ENCODE assay signal across 13 cellular contexts in genomic region chr9:136946893-136947891, GRCh38. TPM values are rescaled to one million over a fixed set of nuclear protein-coding genes. Genes with fewer than 3 reads are reported as not detected.
A peak's percentile ranks its signal among the peaks of the same experiment; 100 is the strongest.
DNase-seq lines count a peak whose midpoint lies in the region; ATAC-seq and TF ChIP-seq lines count a peak whose summit lies in the region.
"Had no signal": no experiment of that assay in that cellular context is flagged by ENCODE, and none has a peak within 500 bp of the region (broad histone marks: within the 10 kb centered on the region; RNA-seq: fewer than 3 reads in every experiment).

No MANE protein-coding gene starts in this region.

- H3K9ac ChIP-seq in mammary epithelial cell (ENCODE audit: insufficient read depth, low read length), result no peak overlapping the region

- H3K36me3 ChIP-seq in right atrium auricular region (peaks cover 9% of the 10 kb centered on the region), sigmoid colon (peaks cover 6 to 10% (median 8%) of the 10 kb centered on the region in 4 donors), mammary epithelial cell (ENCODE audit: insufficient read depth, low read length) (no peaks in the 10 kb centered on the region)

- DNase-seq in right atrium auricular region (ENCODE audit: low spot score) (no peak), sigmoid colon (peak; percentile 68), mammary epithelial cell (no peak), NOMO-1 treated with dmso at 0.1 percent for 144 hours (lab: John Stamatoyannopoulos, UW; ENCODE audit: unreplicated experiment) (no peak), HEK293T (ENCODE audit: extremely low spot score) (no peak)
- DNase-seq: stimulated activated CD4-positive, alpha-beta T cell treated with anti-CD3 and anti-CD28 coated beads, Interleukin-12 subunit alpha, Interleukin-12 subunit beta, amount 100 ng/mL, for 4 hours; T-cell had no signal

- BruUV-seq in mammary epithelial cell (replicated peaks; lab: Mats Ljungman, UMichigan), result no TSS peak

- POLR2A ChIA-PET in HEK293T (lab: Yijun Ruan, JAX), result interaction anchor here (0.7 to 3.8 kb wide), 5 partner anchors 8 to 89 kb away, joined by 3 to 14 read pairs (median 4); partner anchors contain the start of gene PAXX

- no peak overlapping the region for H3K4me2 ChIP-seq in mammary epithelial cell (ENCODE audit: insufficient read depth, low read depth, low read length)

- H3K4me3 ChIP-seq in right atrium auricular region (no peak overlapping the region), sigmoid colon (no peak overlapping the region), mammary epithelial cell (replicated peaks in 1 of 3; ENCODE audit: insufficient read depth in 1 of 3, low read depth in 2 of 3, low read length in 3 of 3) (no peak overlapping the region)
- H3K4me3 ChIP-seq: cardiac muscle cell had no signal

- H3K79me2 ChIP-seq in mammary epithelial cell (ENCODE audit: insufficient read depth, low read length), result peaks cover 22% of the 10 kb centered on the region

- no peak for ATAC-seq in HG03439 (IDR thresholded peaks at IDR 0.05; ENCODE audit: unreplicated experiment)
- ATAC-seq: T-cell had no signal

- H2AFZ ChIP-seq in mammary epithelial cell (ENCODE audit: low read depth, low read length), result no peak overlapping the region

- CTCF ChIA-PET in mammary epithelial cell (lab: Charles Lee; ENCODE audit: low non-redundant PET), result interaction anchor here (0.7 to 1.5 kb wide), 4 partner anchors 12 to 88 kb away, joined by 3 to 19 read pairs (median 4); no protein-coding TSS in a partner anchor
- CTCF ChIA-PET in HEK293T (lab: Yijun Ruan, JAX), result interaction anchor here (1.0 to 2.5 kb wide), 13 partner anchors 8 to 190 kb away, joined by 3 to 45 read pairs (median 5); partner anchors contain the start of genes ABCA2, CLIC3 and LCN8

- no peaks in the 10 kb centered on the region for H4K20me1 ChIP-seq in mammary epithelial cell (ENCODE audit: insufficient read depth, low read length)

- dilution Hi-C loops in mammary epithelial cell (cut with HindIII; ENCODE audit: low sequenced_read_pairs), result loop anchor here (5.0 to 10.0 kb wide), 2 partner anchors 58 to 90 kb away; no protein-coding TSS in a partner anchor

- H3K9me3 ChIP-seq in right atrium auricular region (no peaks in the 10 kb centered on the region), sigmoid colon (no peaks in the 10 kb centered on the region), mammary epithelial cell (replicated peaks; ENCODE audit: insufficient read depth, low read length) (no peaks in the 10 kb centered on the region)

- TF ChIP-seq EP300 in sigmoid colon (IDR thresholded peaks at IDR 0.05), result no peak

- WGBS in sigmoid colon, 2 donors, result 47 to 77% methylated on average over 29 of the region's 29 CpGs
- 54% methylated on average over 14 of the region's 29 CpGs for WGBS in mammary epithelial cell (ENCODE audit: low coverage, missing lambda C conversion rate)

- no peak for TF ChIP-seq POLR2A in sigmoid colon (IDR thresholded peaks at IDR 0.05)

- no peaks in the 10 kb centered on the region for H3K27me3 ChIP-seq in right atrium auricular region
- H3K27me3 ChIP-seq in sigmoid colon, result no peaks in the 10 kb centered on the region
- no peaks in the 10 kb centered on the region for H3K27me3 ChIP-seq in mammary epithelial cell (ENCODE audit: insufficient read depth, low read length)
- H3K27me3 ChIP-seq: cardiac muscle cell had no signal

- in situ Hi-C loops in mammary epithelial cell (cut with MboI; ENCODE audit: low sequenced_read_pairs in 2 of 2), result no loop called here

- TF ChIP-seq CTCF in C4-2B (conservative IDR thresholded peaks at IDR 0.05) (no peak), VCaP (conservative IDR thresholded peaks at IDR 0.05) (no peak), right atrium auricular region (IDR thresholded peaks at IDR 0.05) (no peak), sigmoid colon (IDR thresholded peaks at IDR 0.05) (no peak), mammary epithelial cell (conservative IDR thresholded peaks at IDR 0.05 in 1 of 2, IDR thresholded peaks at IDR 0.05 in 1 of 2; ENCODE audit: extremely low read depth in 1 of 2, insufficient read depth in 1 of 2, low read depth in 1 of 2, low read length in 2 of 2) (no peak)

- H3K27ac ChIP-seq in C4-2B, result peak overlapping the region; percentile 3; the same call in 1 of the 2 replicates
- H3K27ac ChIP-seq in VCaP, result peak overlapping the region; percentile 97; the same call in 1 of the 2 replicates
- H3K27ac ChIP-seq in right atrium auricular region, result peak overlapping the region; percentile 85 to 98
- H3K27ac ChIP-seq in sigmoid colon, result no peak overlapping the region
- H3K27ac ChIP-seq in mammary epithelial cell (ENCODE audit: insufficient read depth, low read depth, low read length), result no peak overlapping the region
- H3K27ac ChIP-seq: HL-60 had no signal

- H3K4me1 ChIP-seq in right atrium auricular region, result peaks cover 0 to 75% of the 10 kb centered on the region in 2 donors
- H3K4me1 ChIP-seq in sigmoid colon, result peaks cover 0 to 40% (median 34%) of the 10 kb centered on the region in 4 donors
- H3K4me1 ChIP-seq in mammary epithelial cell (ENCODE audit: insufficient read depth, low read length), result peaks cover 21% of the 10 kb centered on the region

- intact Hi-C loops in sigmoid colon (cut with DNase I) (loop anchor here (5.0 kb wide), 1 partner anchor 465 kb away; the partner anchor contains the start of gene SEC16A), mammary epithelial cell (cut with micrococcal nuclease) (loop anchor here (5.0 kb wide), 2 partner anchors 50 to 155 kb away; partner anchors contain the start of genes CLIC3 and TMEM141)

TF ChIP-seq in HEK293T, 16 proteins besides CTCF, POLR2A, EP300 and RAD21:
- TF ChIP-seq HDGF (IDR thresholded peaks at IDR 0.05; ENCODE audit: borderline replicate concordance) (no peak), ARNT (IDR thresholded peaks at IDR 0.05) (no peak), CTBP1 (IDR thresholded peaks at IDR 0.05; ENCODE audit: borderline replicate concordance) (no peak), ELF4 (IDR thresholded peaks at IDR 0.05) (no peak), BHLHE40 (IDR thresholded peaks at IDR 0.05; ENCODE audit: borderline replicate concordance) (no peak), ZNF384 (IDR thresholded peaks at IDR 0.05) (no peak), NFRKB (IDR thresholded peaks at IDR 0.05) (no peak), L3MBTL2 (conservative IDR thresholded peaks at IDR 0.05) (no peak), SP1 (IDR thresholded peaks at IDR 0.05) (no peak), LEF1 (IDR thresholded peaks at IDR 0.05; ENCODE audit: borderline replicate concordance) (no peak), FOXK2 (IDR thresholded peaks at IDR 0.05) (no peak), TARDBP (IDR thresholded peaks at IDR 0.05) (no peak), FOXM1 (IDR thresholded peaks at IDR 0.05; ENCODE audit: borderline replicate concordance) (no peak), FOXA1 (IDR thresholded peaks at IDR 0.05) (no peak), SUZ12 (IDR thresholded peaks at IDR 0.05) (no peak)
- TF ChIP-seq, protein P1, sequence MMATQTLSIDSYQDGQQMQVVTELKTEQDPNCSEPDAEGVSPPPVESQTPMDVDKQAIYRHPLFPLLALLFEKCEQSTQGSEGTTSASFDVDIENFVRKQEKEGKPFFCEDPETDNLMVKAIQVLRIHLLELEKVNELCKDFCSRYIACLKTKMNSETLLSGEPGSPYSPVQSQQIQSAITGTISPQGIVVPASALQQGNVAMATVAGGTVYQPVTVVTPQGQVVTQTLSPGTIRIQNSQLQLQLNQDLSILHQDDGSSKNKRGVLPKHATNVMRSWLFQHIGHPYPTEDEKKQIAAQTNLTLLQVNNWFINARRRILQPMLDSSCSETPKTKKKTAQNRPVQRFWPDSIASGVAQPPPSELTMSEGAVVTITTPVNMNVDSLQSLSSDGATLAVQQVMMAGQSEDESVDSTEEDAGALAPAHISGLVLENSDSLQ (IDR thresholded peaks at IDR 0.05), result no peak
TF ChIP-seq in HEK293T: peak in this region for 0.

RNA-seq across cellular contexts. Expression of gene C8G, which starts 2.1 kb away (rescaled TPM):
- not detected for total RNA-seq in right atrium auricular region
- not detected for total RNA-seq in sigmoid colon
- polyA plus RNA-seq in sigmoid colon, result 10 to 100 TPM in 1 of 3 donors, 1 to 10 TPM in 2; 4.2 to 11.1 (median 5.4) TPM
- 1 to 10 TPM in 1 of 2 donors, under 1 TPM in 1; 0.50 to 2.8 TPM for total RNA-seq in mammary epithelial cell
- polyA plus RNA-seq in mammary epithelial cell, result 0.39 TPM
- not detected for polyA minus RNA-seq in mammary epithelial cell

RNA-seq across cellular contexts. Expression of gene FBXW5, which starts 2.7 kb away (rescaled TPM):
- total RNA-seq in right atrium auricular region (100 to 1,000 TPM; 203 to 233 TPM), sigmoid colon (100 to 1,000 TPM; 153 to 202 (median 171) TPM), mammary epithelial cell (100 to 1,000 TPM in 1 of 2 donors, 10 to 100 TPM in 1; 79.7 to 107 TPM)
- polyA plus RNA-seq in sigmoid colon (100 to 1,000 TPM; 147 to 182 (median 165) TPM), mammary epithelial cell (72.2 TPM)
- 54.9 TPM for polyA minus RNA-seq in mammary epithelial cell

RNA-seq across cellular contexts. Expression of gene LCN12, which starts 4.9 kb away (rescaled TPM):
- total RNA-seq in right atrium auricular region (10 to 100 TPM; 10.8 to 11.3 TPM), sigmoid colon (1 to 10 TPM in 1 of 4 donors, not detected in 3; 1.2 TPM), mammary epithelial cell (under 1 TPM in 1 of 2 donors, not detected in 1; 0.68 TPM)
- polyA plus RNA-seq in sigmoid colon (1 to 10 TPM in 1 of 3 donors, not detected in 2; 3.0 TPM), mammary epithelial cell (0.09 TPM)
- polyA minus RNA-seq in mammary epithelial cell, result not detected

RNA-seq across cellular contexts. Expression of gene PTGDS, which starts 30.1 kb away (rescaled TPM):
- 1,000 to 10,000 TPM; 1,799 to 2,426 TPM for total RNA-seq in right atrium auricular region
- 10 to 100 TPM; 11.8 to 36.6 (median 32.4) TPM for total RNA-seq in sigmoid colon
- polyA plus RNA-seq in sigmoid colon, result 100 to 1,000 TPM in 1 of 3 donors, 10 to 100 TPM in 1, 1 to 10 TPM in 1; 8.3 to 218 (median 24.0) TPM
- total RNA-seq in mammary epithelial cell, result 1 to 10 TPM in 1 of 2 donors, under 1 TPM in 1; 0.54 to 2.2 TPM
- not detected for polyA plus RNA-seq in mammary epithelial cell
- not detected for polyA minus RNA-seq in mammary epithelial cell
- total RNA-seq: OCI-LY7 had no signal

RNA-seq across cellular contexts. Expression of gene LCNL1, which starts 35.6 kb away (rescaled TPM):
- total RNA-seq in right atrium auricular region (1 to 10 TPM in 1 of 2 donors, under 1 TPM in 1; 0.24 to 1.1 TPM), sigmoid colon (1 to 10 TPM in 1 of 4 donors, under 1 TPM in 3; 0.14 to 1.1 (median 0.43) TPM), mammary epithelial cell (under 1 TPM; 0.07 to 0.33 TPM)
- polyA plus RNA-seq in sigmoid colon (under 1 TPM in 1 of 3 donors, not detected in 2; 0.50 TPM), mammary epithelial cell (not detected)
- not detected for polyA minus RNA-seq in mammary epithelial cell
- total RNA-seq: OCI-LY7 had no signal
- polyA plus RNA-seq: cardiac muscle cell had no signal

Comparison
In these comparisons a context has a peak if more than half of its experiments do, and no peak if none do; other contexts are left out.
1. H3K27ac ChIP-seq: peak in C4-2B (single experiment), VCaP (single experiment) and right atrium auricular region (2 of 2); none in sigmoid colon (0 of 4) and mammary epithelial cell (single experiment).
2. RNA of gene LCN12, which starts 4.9 kb away (total RNA-seq): 10.8 to 11.3 TPM in right atrium auricular region; 0.68 TPM in mammary epithelial cell and 1.2 TPM in sigmoid colon; every median in the first group is over 4 times any median in the second.